Comparison of ENCODE assay signal across 16 cellular contexts in the genomic region with DNA sequence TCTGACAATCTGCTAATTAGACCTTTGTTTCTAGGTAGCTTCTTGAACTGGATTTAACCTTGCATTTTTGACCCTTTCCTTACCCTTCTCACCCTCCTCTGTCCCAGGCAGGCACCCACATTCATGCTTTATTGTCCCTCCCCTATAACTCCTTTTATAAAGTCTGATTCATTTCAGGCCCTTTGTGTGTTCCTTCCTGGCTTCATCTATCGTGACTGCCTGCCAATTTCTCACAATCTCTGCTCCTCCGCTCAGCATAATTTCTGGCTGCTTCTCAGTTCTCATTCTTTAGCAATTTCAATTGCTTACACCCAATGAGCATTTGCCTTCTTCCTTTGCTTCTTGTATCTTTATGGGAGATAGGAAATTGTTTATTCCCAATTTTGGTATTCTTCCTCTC.
DNase-seq lines count a peak whose midpoint lies in the region; ATAC-seq, FAIRE-seq and TF ChIP-seq lines count a peak whose summit lies in the region.
"Had no signal": no experiment of that assay in that cellular context is flagged by ENCODE, and none has a peak within 500 bp of the region (broad histone marks: within the 10 kb centered on the region; RNA-seq: fewer than 3 reads in every experiment).

No MANE protein-coding gene starts in this region.

- no peaks in the 10 kb centered on the region for H4K20me1 ChIP-seq in H9 (ENCODE audit: control insufficient read depth, insufficient read depth, insufficient read length)

- no peak overlapping the region for H2AFZ ChIP-seq in H9 (ENCODE audit: low read length)

- H3K4me1 ChIP-seq in H9 (ENCODE audit: insufficient read depth, low read length): no peaks in the 10 kb centered on the region
- H3K4me1 ChIP-seq: right lobe of liver had no signal

- H2BK5ac ChIP-seq in H9 (ENCODE audit: insufficient read length, low read length): no peak overlapping the region

- no peak for FAIRE-seq in GM12892 (lab: Jason Lieb, UNC)
- FAIRE-seq: H1 had no signal

- no peak overlapping the region for H3T11ph ChIP-seq in H9 (ENCODE audit: low read length)

- no peaks in the 10 kb centered on the region for H3K27me3 ChIP-seq in H9 (ENCODE audit: insufficient read depth, low read length)
- H3K27me3 ChIP-seq: right lobe of liver had no signal

- intact Hi-C loops in activated CD8-positive, alpha-beta T cell treated with anti-CD3 and anti-CD28 coated beads for 36 hours (cut with micrococcal nuclease): no loop called here

- H3K14ac ChIP-seq in H9 (ENCODE audit: insufficient read depth, low read length): no peak overlapping the region

- H4K8ac ChIP-seq in H9 (replicated peaks; ENCODE audit: insufficient read length, low read depth, low read length): no peak overlapping the region

- H3K79me2 ChIP-seq in H9 (ENCODE audit: insufficient read depth, low read length): no peaks in the 10 kb centered on the region; the same call in 1 of the 2 replicates

- H3K4me3 Mint-ChIP-seq in H9: no peak overlapping the region
- H3K4me3 Mint-ChIP-seq in activated CD8-positive, alpha-beta T cell treated with anti-CD3 and anti-CD28 coated beads for 36 hours: no peak overlapping the region
- H3K4me3 Mint-ChIP-seq: B cell; dendritic cell treated with granulocyte-macrophage colony-stimulating factor and Interleukin-4, amounts not matched to agents 40 ng/mL and 50 ng/mL, for 4 days; mesothelial cell of epicardium had no signal

- CTCF ChIA-PET in activated CD8-positive, alpha-beta T cell treated with anti-CD3 and anti-CD28 coated beads for 36 hours (lab: Charles Lee): no interaction called here

- H2BK12ac ChIP-seq in H9 (ENCODE audit: insufficient read length, low read depth, low read length): no peak overlapping the region

- no peak overlapping the region for H3K9ac ChIP-seq in H9 (ENCODE audit: extremely low read depth, insufficient read length, low read length)
- H3K9ac ChIP-seq: KMS-11 had no signal

- no peaks in the 10 kb centered on the region for H3K9me3 ChIP-seq in H9 (ENCODE audit: control insufficient read depth, low read depth, low read length)
- H3K9me3 ChIP-seq: right lobe of liver had no signal

- H3K9me3 Mint-ChIP-seq in H9: no peaks in the 10 kb centered on the region
- no peaks in the 10 kb centered on the region for H3K9me3 Mint-ChIP-seq in activated CD8-positive, alpha-beta T cell treated with anti-CD3 and anti-CD28 coated beads for 36 hours
- H3K9me3 Mint-ChIP-seq: dendritic cell treated with granulocyte-macrophage colony-stimulating factor and Interleukin-4, amounts not matched to agents 40 ng/mL and 50 ng/mL, for 4 days had no signal

- H3K27ac ChIP-seq in caudate nucleus (ENCODE audit: low read depth, low read length) (peak overlapping the region; percentile 36), H9 (ENCODE audit: insufficient read length, low read depth, low read length) (no peak overlapping the region)
- H3K27ac ChIP-seq: KMS-11, right lobe of liver had no signal

- no peaks in the 10 kb centered on the region; the same call in 1 of the 2 replicates for H3K27me3 Mint-ChIP-seq in H9 (ENCODE audit: low read depth)
- H3K27me3 Mint-ChIP-seq in activated CD8-positive, alpha-beta T cell treated with anti-CD3 and anti-CD28 coated beads for 36 hours: no peaks in the 10 kb centered on the region
- H3K27me3 Mint-ChIP-seq: B cell; dendritic cell treated with granulocyte-macrophage colony-stimulating factor and Interleukin-4, amounts not matched to agents 40 ng/mL and 50 ng/mL, for 4 days had no signal

- no peak overlapping the region for H4K5ac ChIP-seq in H9 (ENCODE audit: insufficient read length, low read depth, low read length)

- no peak overlapping the region for H3K23ac ChIP-seq in H9 (ENCODE audit: insufficient read length, low read depth, low read length)

- TF ChIP-seq POLR2A in GM12892 (IDR thresholded peaks at IDR 0.05; ENCODE audit: low read depth, low read length): no peak

- no peaks in the 10 kb centered on the region for H3K23me2 ChIP-seq in H9 (ENCODE audit: insufficient read length, low read depth, low read length, poor library complexity, severe bottlenecking)

- H3K4me1 Mint-ChIP-seq in H9: peaks cover 7 to 10% of the 10 kb centered on the region in 2 experiments; a peak in 3 of 4 replicates
- no peaks in the 10 kb centered on the region for H3K4me1 Mint-ChIP-seq in activated CD8-positive, alpha-beta T cell treated with anti-CD3 and anti-CD28 coated beads for 36 hours (ENCODE audit: low read depth)
- H3K4me1 Mint-ChIP-seq: B cell had no signal

- H3K79me1 ChIP-seq in H9 (ENCODE audit: insufficient read depth, low read depth, low read length, poor library complexity, severe bottlenecking): no peaks in the 10 kb centered on the region

- ATAC-seq in activated CD8-positive, alpha-beta T cell treated with anti-CD3 and anti-CD28 coated beads for 36 hours: no peak
- ATAC-seq: right lobe of liver had no signal

- no peak overlapping the region for H2BK20ac ChIP-seq in H9 (ENCODE audit: low read depth, low read length, poor library complexity, severe bottlenecking)

- DNase-seq in GM04504 (ENCODE audit: low read depth): peak; percentile 4
- DNase-seq in caudate nucleus (lab: John Stamatoyannopoulos, UW): peak in 24 of 61 donors; percentile 3 to 71 (median 24)
- peak; percentile 16 for DNase-seq in glomerular endothelial cell (ENCODE audit: extremely low read depth, low read depth, low spot score)
- DNase-seq in pons (ENCODE audit: low spot score): peak; percentile 49
- no peak for DNase-seq in H9
- no peak for DNase-seq in GM12892 (ENCODE audit: insufficient read length)
- no peak for DNase-seq in activated CD8-positive, alpha-beta T cell treated with anti-CD3 and anti-CD28 coated beads for 36 hours
- DNase-seq in NCI-H1105 treated with DMSO at 0.1 percent for 48 hours (lab: John Stamatoyannopoulos, UW): no peak
- DNase-seq: NCI-H1694 treated with DMSO at 0.1 percent for 48 hours; right lobe of liver; stimulated activated naive CD4-positive, alpha-beta T cell treated with Interleukin-2 at 50 U/mL for 16 hours had no signal

- H3K4ac ChIP-seq in H9 (ENCODE audit: low read depth, low read length): no peak overlapping the region

- H3K56ac ChIP-seq in H9 (ENCODE audit: insufficient read length, low read depth, low read length): no peak overlapping the region

- no peaks in the 10 kb centered on the region; a peak in 1 of 7 replicates for H3K36me3 Mint-ChIP-seq in H9 (ENCODE audit: insufficient read depth in 1 of 3, low read depth in 3 of 3)
- H3K36me3 Mint-ChIP-seq in activated CD8-positive, alpha-beta T cell treated with anti-CD3 and anti-CD28 coated beads for 36 hours (ENCODE audit: low read depth): no peaks in the 10 kb centered on the region
- H3K36me3 Mint-ChIP-seq: mesothelial cell of epicardium had no signal

- TF ChIP-seq CTCF in H9 (conservative IDR thresholded peaks at IDR 0.05): no peak
- no peak for TF ChIP-seq CTCF in activated CD8-positive, alpha-beta T cell treated with anti-CD3 and anti-CD28 coated beads for 36 hours (IDR thresholded peaks at IDR 0.05)

- no peak overlapping the region for H4K91ac ChIP-seq in H9 (ENCODE audit: insufficient read length, low read depth, low read length)

- no peak overlapping the region for H3K4me2 ChIP-seq in H9 (ENCODE audit: insufficient read depth, insufficient read length, low read length)
- H3K4me2 ChIP-seq: KMS-11 had no signal

- WGBS in H9 (ENCODE audit: extremely low coverage, insufficient read length, low lambda C conversion rate): no CpG with 5 or more reads among the region's 2 CpGs

- no peak overlapping the region for H2AK5ac ChIP-seq in H9 (ENCODE audit: insufficient read length, low read length)

- peak overlapping the region in 1 of 3 experiments; percentile 0; a peak in 1 of 7 replicates for H3K27ac Mint-ChIP-seq in H9
- no peak overlapping the region for H3K27ac Mint-ChIP-seq in activated CD8-positive, alpha-beta T cell treated with anti-CD3 and anti-CD28 coated beads for 36 hours
- H3K27ac Mint-ChIP-seq: B cell; dendritic cell treated with granulocyte-macrophage colony-stimulating factor and Interleukin-4, amounts not matched to agents 40 ng/mL and 50 ng/mL, for 4 days; mesothelial cell of epicardium had no signal

- H3K18ac ChIP-seq in H9 (ENCODE audit: insufficient read length, low read depth, low read length): no peak overlapping the region

- no peak overlapping the region for H2BK15ac ChIP-seq in H9 (ENCODE audit: low read depth, low read length)

- POLR2A ChIA-PET in activated CD8-positive, alpha-beta T cell treated with anti-CD3 and anti-CD28 coated beads for 36 hours (lab: Charles Lee): no interaction called here

- H2BK120ac ChIP-seq in H9 (ENCODE audit: low read depth, low read length, poor library complexity, severe bottlenecking): no peak overlapping the region

Comparison
In these comparisons a context has a peak if more than half of its experiments do, and no peak if none do; other contexts are left out.
1. DNase-seq: peak in GM04504 (single experiment), glomerular endothelial cell (single experiment) and pons (single experiment); none in H9 (single experiment), GM12892 (single experiment), activated CD8-positive, alpha-beta T cell treated with anti-CD3 and anti-CD28 coated beads for 36 hours (single experiment) and NCI-H1105 treated with DMSO at 0.1 percent for 48 hours (single experiment).